8 cellular contexts compared by ENCODE assay signal in the genomic region with DNA sequence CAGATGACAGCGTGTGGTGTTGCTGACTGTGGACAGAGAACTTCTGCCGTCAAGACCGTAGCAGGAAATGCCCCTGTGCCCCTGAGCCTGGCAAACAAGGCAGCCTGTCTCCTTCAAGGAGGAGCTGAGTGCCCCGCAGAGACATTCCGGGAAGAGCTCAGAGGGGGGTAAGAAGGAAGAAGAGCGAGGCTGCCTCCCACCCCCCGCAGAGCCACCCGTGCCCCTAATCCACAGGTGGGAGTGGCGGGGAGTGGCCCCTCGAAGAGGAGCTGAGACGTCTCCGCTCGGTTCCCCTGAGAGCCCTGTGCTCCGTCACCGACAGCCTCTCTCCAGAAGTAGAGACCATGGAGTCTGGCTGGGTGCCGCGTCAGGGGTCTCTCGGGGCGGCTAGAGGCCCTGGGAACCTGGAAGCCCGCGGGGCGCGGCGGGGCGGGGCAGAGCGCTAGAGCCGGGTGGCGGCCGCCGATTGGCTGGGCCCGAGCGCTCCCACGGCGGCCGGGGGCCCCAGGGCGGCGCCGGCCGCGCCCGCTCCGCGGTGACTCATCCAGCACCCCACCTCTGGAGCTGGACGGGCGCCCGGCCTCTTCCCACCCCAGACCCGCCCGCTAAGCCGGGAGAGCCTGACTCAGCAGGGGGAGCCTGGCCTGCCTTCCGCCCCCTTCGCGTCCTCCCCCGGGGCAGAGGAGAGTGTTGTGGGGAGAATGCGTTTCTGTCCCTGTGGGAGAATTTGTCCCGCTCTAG. TPM values are rescaled to one million over a fixed set of nuclear protein-coding genes. Genes with fewer than 3 reads are reported as not detected.
DNase-seq lines count a peak whose midpoint lies in the region; ATAC-seq and TF ChIP-seq lines count a peak whose summit lies in the region.

No MANE protein-coding gene starts in this region.

- no peaks in the 10 kb centered on the region for H3K36me3 Mint-ChIP-seq in activated CD4-positive, alpha-beta T cell treated with anti-CD3 and anti-CD28 coated beads, Interleukin-2, amount 10 ng/mL, durations not matched to agents 7 days and 5 days (ENCODE audit: low read depth)

- peak; percentile 67 for DNase-seq in NCI-H1436 (lab: John Stamatoyannopoulos, UW)
- peak; percentile 39 for DNase-seq in activated CD4-positive, alpha-beta T cell treated with anti-CD3 and anti-CD28 coated beads, Interleukin-2, amount 10 ng/mL, durations not matched to agents 7 days and 5 days
- DNase-seq in lower lobe of right lung: peak; percentile 86
- DNase-seq in stimulated activated CD8-positive, alpha-beta memory T cell treated with anti-CD3 and anti-CD28 coated beads, Interleukin-15, amount 100 ng/mL, for 1 hour (ENCODE audit: low read depth): peak; percentile 24
- DNase-seq in SKM-1 (lab: John Stamatoyannopoulos, UW; ENCODE audit: unreplicated experiment): no peak

- intact Hi-C loops in lower lobe of right lung (cut with DNase I): no loop called here

- no peak overlapping the region for H3K27ac ChIP-seq in ectodermal cell (ENCODE audit: insufficient read depth, low read depth, low read length, poor library complexity, severe bottlenecking)
- H3K27ac ChIP-seq in lower lobe of right lung: peak overlapping the region; percentile 88

- no peak for TF ChIP-seq CTCF in lower lobe of right lung (IDR thresholded peaks at IDR 0.05)

- ATAC-seq in GM19025 (IDR thresholded peaks at IDR 0.05; ENCODE audit: low read depth, unreplicated experiment) (peak; percentile 47), lower lobe of right lung (peak; percentile 87 to 89), HG03457 (IDR thresholded peaks at IDR 0.05; ENCODE audit: unreplicated experiment) (no peak)

- peaks cover 9% of the 10 kb centered on the region for H3K27me3 Mint-ChIP-seq in activated CD4-positive, alpha-beta T cell treated with anti-CD3 and anti-CD28 coated beads, Interleukin-2, amount 10 ng/mL, durations not matched to agents 7 days and 5 days

- H3K36me3 ChIP-seq in ectodermal cell (ENCODE audit: control insufficient read depth, insufficient read depth, low read length) (no peaks in the 10 kb centered on the region), lower lobe of right lung (no peaks in the 10 kb centered on the region)

- peak overlapping the region; percentile 72 for H3K4me3 Mint-ChIP-seq in activated CD4-positive, alpha-beta T cell treated with anti-CD3 and anti-CD28 coated beads, Interleukin-2, amount 10 ng/mL, durations not matched to agents 7 days and 5 days

- peak overlapping the region; percentile 27 for H3K4me3 ChIP-seq in ectodermal cell (ENCODE audit: insufficient read depth, low read depth, low read length)
- peak overlapping the region; percentile 58 for H3K4me3 ChIP-seq in lower lobe of right lung

- no peaks in the 10 kb centered on the region for H3K9me3 ChIP-seq in ectodermal cell (ENCODE audit: control insufficient read depth, low read length)
- no peaks in the 10 kb centered on the region for H3K9me3 ChIP-seq in lower lobe of right lung

- 6 to 7% methylated on average over 55 of the region's 55 CpGs for WGBS in ectodermal cell, 2 experiments

- CTCF ChIA-PET in activated CD4-positive, alpha-beta T cell treated with anti-CD3 and anti-CD28 coated beads, Interleukin-2, amount 10 ng/mL, durations not matched to agents 7 days and 5 days (lab: Charles Lee): interaction anchor here (0.9 to 2.3 kb wide), 10 partner anchors 9 to 717 kb away, joined by 3 to 7 read pairs (median 4); no protein-coding TSS in a partner anchor

- H3K4me1 Mint-ChIP-seq in activated CD4-positive, alpha-beta T cell treated with anti-CD3 and anti-CD28 coated beads, Interleukin-2, amount 10 ng/mL, durations not matched to agents 7 days and 5 days: peaks cover 18% of the 10 kb centered on the region

- peaks cover 29% of the 10 kb centered on the region for H3K27me3 ChIP-seq in ectodermal cell (ENCODE audit: control insufficient read depth, insufficient read depth, low read length, poor library complexity, severe bottlenecking)
- no peaks in the 10 kb centered on the region for H3K27me3 ChIP-seq in lower lobe of right lung (ENCODE audit: low read depth)

- no peaks in the 10 kb centered on the region for H3K9me3 Mint-ChIP-seq in activated CD4-positive, alpha-beta T cell treated with anti-CD3 and anti-CD28 coated beads, Interleukin-2, amount 10 ng/mL, durations not matched to agents 7 days and 5 days

- H3K27ac Mint-ChIP-seq in activated CD4-positive, alpha-beta T cell treated with anti-CD3 and anti-CD28 coated beads, Interleukin-2, amount 10 ng/mL, durations not matched to agents 7 days and 5 days: peak overlapping the region; percentile 81

- POLR2A ChIA-PET in activated CD4-positive, alpha-beta T cell treated with anti-CD3 and anti-CD28 coated beads, Interleukin-2, amount 10 ng/mL, durations not matched to agents 7 days and 5 days (lab: Charles Lee): interaction anchor here (0.6 kb wide), 1 partner anchor 720 kb away, joined by 6 read pairs; no protein-coding TSS in a partner anchor

- H3K4me1 ChIP-seq in ectodermal cell (ENCODE audit: control insufficient read depth, insufficient read depth, low read length) (peaks cover 20% of the 10 kb centered on the region), lower lobe of right lung (peaks cover 31% of the 10 kb centered on the region)

RNA-seq across cellular contexts. Expression of gene KRT78, which starts 25.2 kb away (rescaled TPM):
- not detected for total RNA-seq in activated CD4-positive, alpha-beta T cell treated with anti-CD3 and anti-CD28 coated beads, Interleukin-2, amount 10 ng/mL, durations not matched to agents 7 days and 5 days
- polyA plus RNA-seq in ectodermal cell (2013, experiment 1 of 4): not detected
- not detected for polyA plus RNA-seq in ectodermal cell (2013, experiment 2 of 4)
- not detected for polyA plus RNA-seq in ectodermal cell (2013, experiment 3 of 4)
- polyA plus RNA-seq in ectodermal cell (2013, experiment 4 of 4): not detected
- total RNA-seq in lower lobe of right lung: not detected

RNA-seq across cellular contexts. Expression of gene KRT8, which starts 30.9 kb away (rescaled TPM):
- total RNA-seq in activated CD4-positive, alpha-beta T cell treated with anti-CD3 and anti-CD28 coated beads, Interleukin-2, amount 10 ng/mL, durations not matched to agents 7 days and 5 days: under 1 TPM; 0.15 to 0.57 TPM
- polyA plus RNA-seq in ectodermal cell (2013, experiment 1 of 4): 240 TPM
- 242 TPM for polyA plus RNA-seq in ectodermal cell (2013, experiment 2 of 4)
- 172 TPM for polyA plus RNA-seq in ectodermal cell (2013, experiment 3 of 4)
- 169 TPM for polyA plus RNA-seq in ectodermal cell (2013, experiment 4 of 4)
- 139 TPM for total RNA-seq in lower lobe of right lung

RNA-seq across cellular contexts. Expression of gene KRT79, which starts 39.9 kb away (rescaled TPM):
- total RNA-seq in activated CD4-positive, alpha-beta T cell treated with anti-CD3 and anti-CD28 coated beads, Interleukin-2, amount 10 ng/mL, durations not matched to agents 7 days and 5 days: not detected
- not detected for polyA plus RNA-seq in ectodermal cell (2013, experiment 1 of 4)
- polyA plus RNA-seq in ectodermal cell (2013, experiment 2 of 4): not detected
- not detected for polyA plus RNA-seq in ectodermal cell (2013, experiment 3 of 4)
- polyA plus RNA-seq in ectodermal cell (2013, experiment 4 of 4): not detected
- total RNA-seq in lower lobe of right lung: 3.9 TPM

Comparison
In these comparisons a context has a peak if more than half of its experiments do, and no peak if none do; other contexts are left out.
1. RNA of gene KRT8, which starts 30.9 kb away (total RNA-seq): 139 TPM in lower lobe of right lung (single experiment); 0.15 to 0.57 TPM in activated CD4-positive, alpha-beta T cell treated with anti-CD3 and anti-CD28 coated beads, Interleukin-2, amount 10 ng/mL, durations not matched to agents 7 days and 5 days; every median in the first group is over 10 times any median in the second.